In the genomic region with DNA sequence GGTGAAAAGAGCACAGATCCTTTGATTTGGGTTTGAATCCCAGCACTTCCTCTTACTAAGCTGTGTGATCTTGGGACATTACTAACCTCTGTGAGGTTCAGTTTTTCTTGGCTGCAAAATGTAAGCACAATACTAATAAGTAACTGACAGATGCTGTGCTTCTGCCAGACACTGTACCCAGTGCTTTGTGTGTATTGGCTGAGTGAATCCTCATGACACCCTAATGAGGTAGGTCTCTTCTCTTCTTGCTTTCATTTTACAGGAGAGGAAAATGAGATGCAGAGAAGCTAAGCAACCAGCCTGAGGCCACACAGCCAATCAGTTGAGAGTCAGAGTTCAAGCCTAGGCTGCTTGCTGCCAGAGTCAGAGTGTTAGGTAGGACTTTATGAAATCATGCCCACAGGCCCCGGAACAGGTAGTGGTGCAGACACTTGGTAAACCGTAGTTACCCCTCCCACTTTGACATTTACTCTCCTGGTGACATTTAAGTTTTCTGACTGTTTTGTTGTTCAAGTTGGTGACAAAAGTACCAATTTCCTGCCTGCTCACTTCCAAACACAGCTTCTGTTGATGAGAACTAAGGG, we compare ENCODE assay signal across 8 cellular contexts. TPM values are rescaled to one million over a fixed set of nuclear protein-coding genes. Genes with fewer than 3 reads are reported as not detected.
DNase-seq lines count a peak whose midpoint lies in the region; ATAC-seq and TF ChIP-seq lines count a peak whose summit lies in the region.

No MANE protein-coding gene starts in this region.

- H3K4me1 ChIP-seq in prostate gland (replicated peaks) (peaks cover 22% of the 10 kb centered on the region), gastrocnemius medialis (peaks cover 23 to 27% of the 10 kb centered on the region in 2 donors)

- H3K4me3 ChIP-seq in prostate gland: no peak overlapping the region
- H3K4me3 ChIP-seq in gastrocnemius medialis: no peak overlapping the region

- TF ChIP-seq CTCF in VCaP (conservative IDR thresholded peaks at IDR 0.05) (no peak), prostate gland (IDR thresholded peaks at IDR 0.05) (no peak), gastrocnemius medialis (IDR thresholded peaks at IDR 0.05 in 4 of 5, conservative IDR thresholded peaks at IDR 0.05 in 1 of 5) (no peak), GM20000 (IDR thresholded peaks at IDR 0.05; ENCODE audit: extremely low read depth, missing control alignments) (no peak)

- H3K27ac ChIP-seq in VCaP (peak overlapping the region; percentile 83), prostate gland (peak overlapping the region; percentile 73 to 74), gastrocnemius medialis (no peak overlapping the region)

- in situ Hi-C loops in gastrocnemius medialis (cut with MboI; ENCODE audit: low sequenced_read_pairs in 4 of 4): no loop called here

- H3K9me3 ChIP-seq in prostate gland (no peaks in the 10 kb centered on the region), gastrocnemius medialis (no peaks in the 10 kb centered on the region)

- WGBS in prostate gland: 57% methylated on average over 2 of the region's 2 CpGs

- ATAC-seq in GM19035 (IDR thresholded peaks at IDR 0.05; ENCODE audit: unreplicated experiment): peak; percentile 61
- ATAC-seq in HG03103 (IDR thresholded peaks at IDR 0.05; ENCODE audit: low read depth, unreplicated experiment): peak; percentile 53
- ATAC-seq in gastrocnemius medialis: no peak

- intact Hi-C loops in prostate gland (cut with DNase I): no loop called here
- intact Hi-C loops in gastrocnemius medialis (cut with DNase I; ENCODE audit: low total_unique reads): no loop called here

- peak; percentile 96 for DNase-seq in central memory CD4-positive, alpha-beta T cell
- DNase-seq in prostate gland (ENCODE audit: low spot score) (peak; percentile 65), gastrocnemius medialis (no peak), NCI-H1436 treated with DMSO at 0.1 percent for 48 hours (lab: John Stamatoyannopoulos, UW) (no peak), GM20000 (ENCODE audit: low spot score) (no peak)

- H3K27me3 ChIP-seq in prostate gland (replicated peaks; ENCODE audit: insufficient read depth): no peaks in the 10 kb centered on the region
- no peaks in the 10 kb centered on the region for H3K27me3 ChIP-seq in gastrocnemius medialis

- H3K36me3 ChIP-seq in prostate gland: no peaks in the 10 kb centered on the region
- H3K36me3 ChIP-seq in gastrocnemius medialis: no peaks in the 10 kb centered on the region

- no peak for TF ChIP-seq POLR2A in prostate gland (IDR thresholded peaks at IDR 0.05)
- TF ChIP-seq POLR2A in gastrocnemius medialis (IDR thresholded peaks at IDR 0.05): no peak

RNA-seq across cellular contexts. Expression of gene PTPRJ, which starts 21.2 kb away (rescaled TPM):
- total RNA-seq in prostate gland (10 to 100 TPM; 24.9 to 48.0 TPM), gastrocnemius medialis (1 to 10 TPM; 5.4 to 9.0 (median 5.6) TPM)

Comparison
In these comparisons a context has a peak if more than half of its experiments do, and no peak if none do; other contexts are left out.
1. ATAC-seq: peak in GM19035 (single experiment) and HG03103 (single experiment); none in gastrocnemius medialis (0 of 2).
2. H3K27ac ChIP-seq: peak in VCaP (single experiment) and prostate gland (2 of 2); none in gastrocnemius medialis (0 of 4).
3. DNase-seq: peak in central memory CD4-positive, alpha-beta T cell (single experiment) and prostate gland (single experiment); none in gastrocnemius medialis (0 of 2), NCI-H1436 treated with DMSO at 0.1 percent for 48 hours (single experiment) and GM20000 (single experiment).